Comparison of ENCODE assay signal across 1 cellular context in genomic region chr1:10940838-10941237, GRCh38.
TF ChIP-seq lines count a peak whose summit lies in the region.

No MANE protein-coding gene starts in this region.

TF ChIP-seq in H1, 55 proteins besides CTCF, POLR2A, EP300 and RAD21 (continued from another document):
- TF ChIP-seq, protein P1, sequence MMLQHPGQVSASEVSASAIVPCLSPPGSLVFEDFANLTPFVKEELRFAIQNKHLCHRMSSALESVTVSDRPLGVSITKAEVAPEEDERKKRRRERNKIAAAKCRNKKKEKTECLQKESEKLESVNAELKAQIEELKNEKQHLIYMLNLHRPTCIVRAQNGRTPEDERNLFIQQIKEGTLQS (IDR thresholded peaks at IDR 0.05; ENCODE audit: insufficient read depth, low read depth, low read length), result no peak
- TF ChIP-seq TAF1 (IDR thresholded peaks at IDR 0.05; ENCODE audit: low read depth, low read length), result no peak
- TF ChIP-seq, protein P2, sequence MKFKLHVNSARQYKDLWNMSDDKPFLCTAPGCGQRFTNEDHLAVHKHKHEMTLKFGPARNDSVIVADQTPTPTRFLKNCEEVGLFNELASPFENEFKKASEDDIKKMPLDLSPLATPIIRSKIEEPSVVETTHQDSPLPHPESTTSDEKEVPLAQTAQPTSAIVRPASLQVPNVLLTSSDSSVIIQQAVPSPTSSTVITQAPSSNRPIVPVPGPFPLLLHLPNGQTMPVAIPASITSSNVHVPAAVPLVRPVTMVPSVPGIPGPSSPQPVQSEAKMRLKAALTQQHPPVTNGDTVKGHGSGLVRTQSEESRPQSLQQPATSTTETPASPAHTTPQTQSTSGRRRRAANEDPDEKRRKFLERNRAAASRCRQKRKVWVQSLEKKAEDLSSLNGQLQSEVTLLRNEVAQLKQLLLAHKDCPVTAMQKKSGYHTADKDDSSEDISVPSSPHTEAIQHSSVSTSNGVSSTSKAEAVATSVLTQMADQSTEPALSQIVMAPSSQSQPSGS (IDR thresholded peaks at IDR 0.05; ENCODE audit: low read length), result no peak
- no peak for TF ChIP-seq GTF2F1 (IDR thresholded peaks at IDR 0.05; ENCODE audit: borderline replicate concordance, low read depth, low read length)
- TF ChIP-seq HDAC6 (IDR thresholded peaks at IDR 0.05; ENCODE audit: low read depth, low read length), result no peak
- no peak for TF ChIP-seq E2F6 (IDR thresholded peaks at IDR 0.05)
- TF ChIP-seq FOSL1 (IDR thresholded peaks at IDR 0.05; ENCODE audit: insufficient read depth, low read depth, low read length), result no peak
- TF ChIP-seq NRF1 (IDR thresholded peaks at IDR 0.05; ENCODE audit: low read depth, low read length), result no peak
